In the genomic region with DNA sequence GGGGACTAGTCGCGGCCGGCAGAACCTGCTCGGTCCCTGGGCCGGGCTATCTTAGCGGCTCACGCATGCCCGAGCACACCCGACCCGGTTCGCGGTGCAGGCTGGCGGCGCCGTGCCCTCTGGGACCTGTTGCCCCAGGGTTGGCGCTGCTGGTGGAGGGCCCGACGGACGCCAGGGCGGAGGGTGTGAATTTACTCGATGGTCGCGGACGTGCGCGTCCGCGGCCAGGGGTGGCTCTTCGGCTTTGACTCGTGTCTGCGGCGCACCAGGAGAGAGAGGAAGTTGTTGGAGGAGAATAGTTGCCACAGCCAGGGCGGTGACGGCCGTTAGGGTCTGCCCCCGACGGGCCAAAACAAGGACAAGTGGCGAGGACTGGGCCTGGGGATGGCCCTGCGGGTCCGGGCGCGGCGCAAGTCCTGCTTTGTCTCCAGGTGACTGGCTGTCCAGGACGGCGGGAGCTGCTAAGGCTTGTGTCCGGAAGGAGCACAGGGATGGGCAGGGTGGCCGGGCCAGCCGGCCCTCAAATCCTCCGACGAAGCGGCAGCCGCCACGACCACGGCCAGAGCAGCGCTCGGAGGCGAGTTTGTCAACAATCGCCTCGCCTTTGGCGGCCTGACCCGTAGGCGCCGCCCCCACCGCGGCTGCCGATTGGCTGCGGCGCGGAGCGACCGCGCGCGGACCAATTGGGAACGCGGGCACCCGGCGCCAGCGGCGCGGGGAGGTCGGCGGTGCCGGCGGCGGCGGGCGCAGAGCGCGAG, we compare ENCODE assay signal across 1 cellular context.
TF ChIP-seq lines count a peak whose summit lies in the region.

No MANE protein-coding gene starts in this region.

TF ChIP-seq in K562, 482 proteins besides CTCF, POLR2A, EP300 and RAD21 (continued from another document and continues in another):
- TF ChIP-seq, protein P1, sequence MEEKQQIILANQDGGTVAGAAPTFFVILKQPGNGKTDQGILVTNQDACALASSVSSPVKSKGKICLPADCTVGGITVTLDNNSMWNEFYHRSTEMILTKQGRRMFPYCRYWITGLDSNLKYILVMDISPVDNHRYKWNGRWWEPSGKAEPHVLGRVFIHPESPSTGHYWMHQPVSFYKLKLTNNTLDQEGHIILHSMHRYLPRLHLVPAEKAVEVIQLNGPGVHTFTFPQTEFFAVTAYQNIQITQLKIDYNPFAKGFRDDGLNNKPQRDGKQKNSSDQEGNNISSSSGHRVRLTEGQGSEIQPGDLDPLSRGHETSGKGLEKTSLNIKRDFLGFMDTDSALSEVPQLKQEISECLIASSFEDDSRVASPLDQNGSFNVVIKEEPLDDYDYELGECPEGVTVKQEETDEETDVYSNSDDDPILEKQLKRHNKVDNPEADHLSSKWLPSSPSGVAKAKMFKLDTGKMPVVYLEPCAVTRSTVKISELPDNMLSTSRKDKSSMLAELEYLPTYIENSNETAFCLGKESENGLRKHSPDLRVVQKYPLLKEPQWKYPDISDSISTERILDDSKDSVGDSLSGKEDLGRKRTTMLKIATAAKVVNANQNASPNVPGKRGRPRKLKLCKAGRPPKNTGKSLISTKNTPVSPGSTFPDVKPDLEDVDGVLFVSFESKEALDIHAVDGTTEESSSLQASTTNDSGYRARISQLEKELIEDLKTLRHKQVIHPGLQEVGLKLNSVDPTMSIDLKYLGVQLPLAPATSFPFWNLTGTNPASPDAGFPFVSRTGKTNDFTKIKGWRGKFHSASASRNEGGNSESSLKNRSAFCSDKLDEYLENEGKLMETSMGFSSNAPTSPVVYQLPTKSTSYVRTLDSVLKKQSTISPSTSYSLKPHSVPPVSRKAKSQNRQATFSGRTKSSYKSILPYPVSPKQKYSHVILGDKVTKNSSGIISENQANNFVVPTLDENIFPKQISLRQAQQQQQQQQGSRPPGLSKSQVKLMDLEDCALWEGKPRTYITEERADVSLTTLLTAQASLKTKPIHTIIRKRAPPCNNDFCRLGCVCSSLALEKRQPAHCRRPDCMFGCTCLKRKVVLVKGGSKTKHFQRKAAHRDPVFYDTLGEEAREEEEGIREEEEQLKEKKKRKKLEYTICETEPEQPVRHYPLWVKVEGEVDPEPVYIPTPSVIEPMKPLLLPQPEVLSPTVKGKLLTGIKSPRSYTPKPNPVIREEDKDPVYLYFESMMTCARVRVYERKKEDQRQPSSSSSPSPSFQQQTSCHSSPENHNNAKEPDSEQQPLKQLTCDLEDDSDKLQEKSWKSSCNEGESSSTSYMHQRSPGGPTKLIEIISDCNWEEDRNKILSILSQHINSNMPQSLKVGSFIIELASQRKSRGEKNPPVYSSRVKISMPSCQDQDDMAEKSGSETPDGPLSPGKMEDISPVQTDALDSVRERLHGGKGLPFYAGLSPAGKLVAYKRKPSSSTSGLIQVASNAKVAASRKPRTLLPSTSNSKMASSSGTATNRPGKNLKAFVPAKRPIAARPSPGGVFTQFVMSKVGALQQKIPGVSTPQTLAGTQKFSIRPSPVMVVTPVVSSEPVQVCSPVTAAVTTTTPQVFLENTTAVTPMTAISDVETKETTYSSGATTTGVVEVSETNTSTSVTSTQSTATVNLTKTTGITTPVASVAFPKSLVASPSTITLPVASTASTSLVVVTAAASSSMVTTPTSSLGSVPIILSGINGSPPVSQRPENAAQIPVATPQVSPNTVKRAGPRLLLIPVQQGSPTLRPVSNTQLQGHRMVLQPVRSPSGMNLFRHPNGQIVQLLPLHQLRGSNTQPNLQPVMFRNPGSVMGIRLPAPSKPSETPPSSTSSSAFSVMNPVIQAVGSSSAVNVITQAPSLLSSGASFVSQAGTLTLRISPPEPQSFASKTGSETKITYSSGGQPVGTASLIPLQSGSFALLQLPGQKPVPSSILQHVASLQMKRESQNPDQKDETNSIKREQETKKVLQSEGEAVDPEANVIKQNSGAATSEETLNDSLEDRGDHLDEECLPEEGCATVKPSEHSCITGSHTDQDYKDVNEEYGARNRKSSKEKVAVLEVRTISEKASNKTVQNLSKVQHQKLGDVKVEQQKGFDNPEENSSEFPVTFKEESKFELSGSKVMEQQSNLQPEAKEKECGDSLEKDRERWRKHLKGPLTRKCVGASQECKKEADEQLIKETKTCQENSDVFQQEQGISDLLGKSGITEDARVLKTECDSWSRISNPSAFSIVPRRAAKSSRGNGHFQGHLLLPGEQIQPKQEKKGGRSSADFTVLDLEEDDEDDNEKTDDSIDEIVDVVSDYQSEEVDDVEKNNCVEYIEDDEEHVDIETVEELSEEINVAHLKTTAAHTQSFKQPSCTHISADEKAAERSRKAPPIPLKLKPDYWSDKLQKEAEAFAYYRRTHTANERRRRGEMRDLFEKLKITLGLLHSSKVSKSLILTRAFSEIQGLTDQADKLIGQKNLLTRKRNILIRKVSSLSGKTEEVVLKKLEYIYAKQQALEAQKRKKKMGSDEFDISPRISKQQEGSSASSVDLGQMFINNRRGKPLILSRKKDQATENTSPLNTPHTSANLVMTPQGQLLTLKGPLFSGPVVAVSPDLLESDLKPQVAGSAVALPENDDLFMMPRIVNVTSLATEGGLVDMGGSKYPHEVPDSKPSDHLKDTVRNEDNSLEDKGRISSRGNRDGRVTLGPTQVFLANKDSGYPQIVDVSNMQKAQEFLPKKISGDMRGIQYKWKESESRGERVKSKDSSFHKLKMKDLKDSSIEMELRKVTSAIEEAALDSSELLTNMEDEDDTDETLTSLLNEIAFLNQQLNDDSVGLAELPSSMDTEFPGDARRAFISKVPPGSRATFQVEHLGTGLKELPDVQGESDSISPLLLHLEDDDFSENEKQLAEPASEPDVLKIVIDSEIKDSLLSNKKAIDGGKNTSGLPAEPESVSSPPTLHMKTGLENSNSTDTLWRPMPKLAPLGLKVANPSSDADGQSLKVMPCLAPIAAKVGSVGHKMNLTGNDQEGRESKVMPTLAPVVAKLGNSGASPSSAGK (IDR thresholded peaks at IDR 0.05) = peak; percentile 91
- TF ChIP-seq, protein P2, sequence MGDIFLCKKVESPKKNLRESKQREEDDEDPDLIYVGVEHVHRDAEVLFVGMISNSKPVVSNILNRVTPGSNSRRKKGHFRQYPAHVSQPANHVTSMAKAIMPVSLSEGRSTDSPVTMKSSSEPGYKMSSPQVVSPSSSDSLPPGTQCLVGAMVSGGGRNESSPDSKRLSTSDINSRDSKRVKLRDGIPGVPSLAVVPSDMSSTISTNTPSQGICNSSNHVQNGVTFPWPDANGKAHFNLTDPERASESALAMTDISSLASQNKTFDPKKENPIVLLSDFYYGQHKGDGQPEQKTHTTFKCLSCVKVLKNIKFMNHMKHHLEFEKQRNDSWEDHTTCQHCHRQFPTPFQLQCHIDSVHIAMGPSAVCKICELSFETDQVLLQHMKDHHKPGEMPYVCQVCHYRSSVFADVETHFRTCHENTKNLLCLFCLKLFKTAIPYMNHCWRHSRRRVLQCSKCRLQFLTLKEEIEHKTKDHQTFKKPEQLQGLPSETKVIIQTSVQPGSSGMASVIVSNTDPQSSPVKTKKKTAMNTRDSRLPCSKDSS (IDR thresholded peaks at IDR 0.05; ENCODE audit: low read depth, partially characterized antibody) = no peak
- TF ChIP-seq LARP7 (IDR thresholded peaks at IDR 0.05) = no peak
- no peak for TF ChIP-seq KHSRP (IDR thresholded peaks at IDR 0.05)
- no peak for TF ChIP-seq CEBPB (tag; IDR thresholded peaks at IDR 0.05)
- TF ChIP-seq FOSL1 (tag; conservative IDR thresholded peaks at IDR 0.05) = no peak
- TF ChIP-seq FIP1L1 (IDR thresholded peaks at IDR 0.05; ENCODE audit: low read depth, low read length, poor library complexity, severe bottlenecking) = no peak
- TF ChIP-seq RBM22 (IDR thresholded peaks at IDR 0.05; ENCODE audit: low read depth, low read length, poor library complexity, severe bottlenecking) = no peak
- no peak for TF ChIP-seq SMARCB1 (IDR thresholded peaks at IDR 0.05; ENCODE audit: insufficient read length, low read depth)
- TF ChIP-seq, protein P3, sequence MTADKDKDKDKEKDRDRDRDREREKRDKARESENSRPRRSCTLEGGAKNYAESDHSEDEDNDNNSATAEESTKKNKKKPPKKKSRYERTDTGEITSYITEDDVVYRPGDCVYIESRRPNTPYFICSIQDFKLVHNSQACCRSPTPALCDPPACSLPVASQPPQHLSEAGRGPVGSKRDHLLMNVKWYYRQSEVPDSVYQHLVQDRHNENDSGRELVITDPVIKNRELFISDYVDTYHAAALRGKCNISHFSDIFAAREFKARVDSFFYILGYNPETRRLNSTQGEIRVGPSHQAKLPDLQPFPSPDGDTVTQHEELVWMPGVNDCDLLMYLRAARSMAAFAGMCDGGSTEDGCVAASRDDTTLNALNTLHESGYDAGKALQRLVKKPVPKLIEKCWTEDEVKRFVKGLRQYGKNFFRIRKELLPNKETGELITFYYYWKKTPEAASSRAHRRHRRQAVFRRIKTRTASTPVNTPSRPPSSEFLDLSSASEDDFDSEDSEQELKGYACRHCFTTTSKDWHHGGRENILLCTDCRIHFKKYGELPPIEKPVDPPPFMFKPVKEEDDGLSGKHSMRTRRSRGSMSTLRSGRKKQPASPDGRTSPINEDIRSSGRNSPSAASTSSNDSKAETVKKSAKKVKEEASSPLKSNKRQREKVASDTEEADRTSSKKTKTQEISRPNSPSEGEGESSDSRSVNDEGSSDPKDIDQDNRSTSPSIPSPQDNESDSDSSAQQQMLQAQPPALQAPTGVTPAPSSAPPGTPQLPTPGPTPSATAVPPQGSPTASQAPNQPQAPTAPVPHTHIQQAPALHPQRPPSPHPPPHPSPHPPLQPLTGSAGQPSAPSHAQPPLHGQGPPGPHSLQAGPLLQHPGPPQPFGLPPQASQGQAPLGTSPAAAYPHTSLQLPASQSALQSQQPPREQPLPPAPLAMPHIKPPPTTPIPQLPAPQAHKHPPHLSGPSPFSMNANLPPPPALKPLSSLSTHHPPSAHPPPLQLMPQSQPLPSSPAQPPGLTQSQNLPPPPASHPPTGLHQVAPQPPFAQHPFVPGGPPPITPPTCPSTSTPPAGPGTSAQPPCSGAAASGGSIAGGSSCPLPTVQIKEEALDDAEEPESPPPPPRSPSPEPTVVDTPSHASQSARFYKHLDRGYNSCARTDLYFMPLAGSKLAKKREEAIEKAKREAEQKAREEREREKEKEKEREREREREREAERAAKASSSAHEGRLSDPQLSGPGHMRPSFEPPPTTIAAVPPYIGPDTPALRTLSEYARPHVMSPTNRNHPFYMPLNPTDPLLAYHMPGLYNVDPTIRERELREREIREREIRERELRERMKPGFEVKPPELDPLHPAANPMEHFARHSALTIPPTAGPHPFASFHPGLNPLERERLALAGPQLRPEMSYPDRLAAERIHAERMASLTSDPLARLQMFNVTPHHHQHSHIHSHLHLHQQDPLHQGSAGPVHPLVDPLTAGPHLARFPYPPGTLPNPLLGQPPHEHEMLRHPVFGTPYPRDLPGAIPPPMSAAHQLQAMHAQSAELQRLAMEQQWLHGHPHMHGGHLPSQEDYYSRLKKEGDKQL (CRISPR knock-in tag; IDR thresholded peaks at IDR 0.05; ENCODE audit: borderline replicate concordance) = no peak
- no peak for TF ChIP-seq SMAD4 (CRISPR knock-in tag; conservative IDR thresholded peaks at IDR 0.05)
- no peak for TF ChIP-seq SMARCE1 (IDR thresholded peaks at IDR 0.05)
- TF ChIP-seq ZNF224 (CRISPR knock-in tag; IDR thresholded peaks at IDR 0.05) = peak; percentile 34; the same call in 1 of the 2 replicates
- no peak for TF ChIP-seq JUN (IDR thresholded peaks at IDR 0.05; ENCODE audit: borderline replicate concordance, low read depth, low read length)
- 0 out of 2 replicates have a peak, but pooled peaks have one; percentile 59 for TF ChIP-seq JUN (CRISPR knock-in tag; IDR thresholded peaks at IDR 0.05; ENCODE audit: borderline replicate concordance)
- TF ChIP-seq ILK (tag; IDR thresholded peaks at IDR 0.05; ENCODE audit: borderline replicate concordance, low read depth) = no peak
- no peak for TF ChIP-seq C11orf30 (IDR thresholded peaks at IDR 0.05; ENCODE audit: low read depth)
- TF ChIP-seq, protein P4, sequence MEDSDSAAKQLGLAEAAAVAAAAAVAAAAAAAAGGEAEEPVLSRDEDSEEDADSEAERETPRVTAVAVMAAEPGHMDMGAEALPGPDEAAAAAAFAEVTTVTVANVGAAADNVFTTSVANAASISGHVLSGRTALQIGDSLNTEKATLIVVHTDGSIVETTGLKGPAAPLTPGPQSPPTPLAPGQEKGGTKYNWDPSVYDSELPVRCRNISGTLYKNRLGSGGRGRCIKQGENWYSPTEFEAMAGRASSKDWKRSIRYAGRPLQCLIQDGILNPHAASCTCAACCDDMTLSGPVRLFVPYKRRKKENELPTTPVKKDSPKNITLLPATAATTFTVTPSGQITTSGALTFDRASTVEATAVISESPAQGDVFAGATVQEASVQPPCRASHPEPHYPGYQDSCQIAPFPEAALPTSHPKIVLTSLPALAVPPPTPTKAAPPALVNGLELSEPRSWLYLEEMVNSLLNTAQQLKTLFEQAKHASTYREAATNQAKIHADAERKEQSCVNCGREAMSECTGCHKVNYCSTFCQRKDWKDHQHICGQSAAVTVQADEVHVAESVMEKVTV (CRISPR knock-in tag; IDR thresholded peaks at IDR 0.05) = no peak
